2 cellular contexts compared by ENCODE assay signal in genomic region chr16:11627292-11627663, GRCh38.
A peak's percentile ranks its signal among the peaks of the same experiment; 100 is the strongest.
TF ChIP-seq lines count a peak whose summit lies in the region.

No MANE protein-coding gene starts in this region.

TF ChIP-seq in HepG2, 621 proteins besides CTCF, POLR2A, EP300 and RAD21:
- TF ChIP-seq ZNF329 (CRISPR knock-in tag; IDR thresholded peaks at IDR 0.05; ENCODE audit: low read depth) (peak; percentile 99), RBM39 (IDR thresholded peaks at IDR 0.05; ENCODE audit: low read depth, low read length, poor library complexity, severe bottlenecking) (no peak), ZUFSP (CRISPR knock-in tag; IDR thresholded peaks at IDR 0.05; ENCODE audit: borderline replicate concordance) (no peak), ZNF703 (CRISPR knock-in tag; IDR thresholded peaks at IDR 0.05; ENCODE audit: borderline replicate concordance) (no peak), ZNF430 (CRISPR knock-in tag; IDR thresholded peaks at IDR 0.05) (no peak), ZFP62 (CRISPR knock-in tag; IDR thresholded peaks at IDR 0.05) (no peak), RARA (CRISPR knock-in tag; IDR thresholded peaks at IDR 0.05) (no peak), ZNF335 (CRISPR knock-in tag; IDR thresholded peaks at IDR 0.05) (no peak), TCF7 (IDR thresholded peaks at IDR 0.05; ENCODE audit: low read depth) (no peak), SNAI1 (CRISPR knock-in tag; IDR thresholded peaks at IDR 0.05; ENCODE audit: borderline replicate concordance) (no peak), ZNF10 (CRISPR knock-in tag; IDR thresholded peaks at IDR 0.05; ENCODE audit: borderline replicate concordance, low read depth) (0 out of 2 replicates have a peak, but pooled peaks have one; percentile 23), ZNF326 (CRISPR knock-in tag; IDR thresholded peaks at IDR 0.05; ENCODE audit: borderline replicate concordance) (no peak), CSRNP2 (CRISPR knock-in tag; conservative IDR thresholded peaks at IDR 0.05; ENCODE audit: low read depth) (no peak), ZNF12 (CRISPR knock-in tag; IDR thresholded peaks at IDR 0.05) (peak; percentile 84), NR3C1 (CRISPR knock-in tag; IDR thresholded peaks at IDR 0.05) (no peak), KMT2B (CRISPR knock-in tag; IDR thresholded peaks at IDR 0.05) (no peak), CREM (IDR thresholded peaks at IDR 0.05) (no peak), CREM (CRISPR knock-in tag; IDR thresholded peaks at IDR 0.05) (no peak), SIX1 (CRISPR knock-in tag; IDR thresholded peaks at IDR 0.05; ENCODE audit: borderline replicate concordance) (no peak), HBP1 (CRISPR knock-in tag; IDR thresholded peaks at IDR 0.05; ENCODE audit: low read depth) (no peak), PAX8 (CRISPR knock-in tag; IDR thresholded peaks at IDR 0.05; ENCODE audit: borderline replicate concordance) (no peak), MYNN (CRISPR knock-in tag; IDR thresholded peaks at IDR 0.05; ENCODE audit: low read depth) (0 out of 2 replicates have a peak, but pooled peaks have one; percentile 26), ZNF749 (CRISPR knock-in tag; IDR thresholded peaks at IDR 0.05; ENCODE audit: borderline replicate concordance) (no peak), ZNF230 (CRISPR knock-in tag; IDR thresholded peaks at IDR 0.05) (0 out of 2 replicates have a peak, but pooled peaks have one; percentile 31), FOXK2 (IDR thresholded peaks at IDR 0.05) (no peak), SP2 (CRISPR knock-in tag; IDR thresholded peaks at IDR 0.05) (no peak)

TF ChIP-seq in GM23338, 12 proteins besides CTCF, POLR2A, EP300 and RAD21:
- TF ChIP-seq CREB1 (CRISPR knock-in tag; IDR thresholded peaks at IDR 0.05; ENCODE audit: low read depth) (no peak), NANOG (IDR thresholded peaks at IDR 0.05; ENCODE audit: borderline replicate concordance) (no peak), ZNF331 (CRISPR knock-in tag; IDR thresholded peaks at IDR 0.05; ENCODE audit: low read depth) (no peak), ZNF462 (CRISPR knock-in tag; IDR thresholded peaks at IDR 0.05) (no peak), ZNF114 (CRISPR knock-in tag; IDR thresholded peaks at IDR 0.05) (no peak), EZH2phosphoT487 (IDR thresholded peaks at IDR 0.05; ENCODE audit: unreplicated experiment) (no peak), EZH2 (IDR thresholded peaks at IDR 0.05; ENCODE audit: low read depth, unreplicated experiment) (no peak), STAT1 (IDR thresholded peaks at IDR 0.05; ENCODE audit: unreplicated experiment) (no peak), ETS1 (IDR thresholded peaks at IDR 0.05) (no peak), JUNB (IDR thresholded peaks at IDR 0.05; ENCODE audit: unreplicated experiment) (no peak), POLR2AphosphoS5 (IDR thresholded peaks at IDR 0.05; ENCODE audit: low read depth) (no peak), REST (IDR thresholded peaks at IDR 0.05; ENCODE audit: unreplicated experiment) (no peak)
